Comparison of ENCODE assay signal across 10 cellular contexts in genomic region chr2:188870289-188870688, GRCh38.
DNase-seq lines count a peak whose midpoint lies in the region; ATAC-seq and TF ChIP-seq lines count a peak whose summit lies in the region.
"Had no signal": no experiment of that assay in that cellular context is flagged by ENCODE, and none has a peak within 500 bp of the region (broad histone marks: within the 10 kb centered on the region; RNA-seq: fewer than 3 reads in every experiment).

No MANE protein-coding gene starts in this region.

- H3F3A ChIP-seq in Loucy (ENCODE audit: low read depth) = no peaks in the 10 kb centered on the region

- H3K36me3 Mint-ChIP-seq in WTC11 = peaks cover 9% of the 10 kb centered on the region

- CTCF ChIA-PET in WTC11 (lab: Charles Lee) = no interaction called here

- H4K20me1 ChIP-seq in Loucy (ENCODE audit: insufficient read depth, low read length, poor library complexity, severe bottlenecking) = no peaks in the 10 kb centered on the region

- H3K4me3 ChIP-seq in Loucy (ENCODE audit: low read length, poor library complexity, severe bottlenecking) = no peak overlapping the region
- H3K4me3 ChIP-seq in choroid plexus epithelial cell (ENCODE audit: low read depth, low read length) = no peak overlapping the region
- no peak overlapping the region for H3K4me3 ChIP-seq in skeletal muscle cell (ENCODE audit: low read depth, low read length)
- H3K4me3 ChIP-seq: K562, right atrium auricular region had no signal

- peaks cover 26% of the 10 kb centered on the region for H3K9me3 Mint-ChIP-seq in WTC11

- H3K9me2 ChIP-seq in Loucy (replicated peaks; ENCODE audit: low read depth, low read length) = no peaks in the 10 kb centered on the region

- TF ChIP-seq CTCF in Loucy (conservative IDR thresholded peaks at IDR 0.05; ENCODE audit: low read length) = no peak
- no peak for TF ChIP-seq CTCF in choroid plexus epithelial cell (conservative IDR thresholded peaks at IDR 0.05; ENCODE audit: low read depth, low read length)
- no peak for TF ChIP-seq CTCF in WTC11 (IDR thresholded peaks at IDR 0.05)

- no peak overlapping the region for H3K4me3 Mint-ChIP-seq in WTC11

- peaks cover 8% of the 10 kb centered on the region; the same call in 1 of the 2 replicates for H3K9me3 ChIP-seq in Loucy (ENCODE audit: insufficient read depth, low read depth, low read length)

- H3K4me1 Mint-ChIP-seq in WTC11 = 0 out of 2 replicates have a peak, but pooled peaks cover 6% of the 10 kb centered on the region

- DNase-seq in GM04503 (ENCODE audit: low read depth) (peak; percentile 85), choroid plexus epithelial cell (ENCODE audit: low read depth) (peak; percentile 96), skeletal muscle cell (ENCODE audit: low read depth) (peak; percentile 89), NCI-H1436 treated with DMSO at 0.1 percent for 48 hours (lab: John Stamatoyannopoulos, UW) (no peak), left ventricle myocardium superior (no peak), WTC11 (ENCODE audit: low spot score) (no peak)
- DNase-seq: NCI-H2227 treated with DMSO at 0.1 percent for 48 hours had no signal

- ATAC-seq in left ventricle myocardium superior = no peak
- ATAC-seq in WTC11 = no peak
- ATAC-seq: K562 had no signal

- no peak overlapping the region for H3K4me2 ChIP-seq in Loucy (ENCODE audit: low read depth, low read length, poor library complexity, severe bottlenecking)

- H3K27me3 ChIP-seq in Loucy (ENCODE audit: insufficient read depth, low read length, poor library complexity, severe bottlenecking) = no peaks in the 10 kb centered on the region
- H3K27me3 ChIP-seq: right atrium auricular region had no signal

- H3K9ac ChIP-seq in Loucy (ENCODE audit: low read depth, low read length, poor library complexity, severe bottlenecking) = no peak overlapping the region

- H3K36me3 ChIP-seq in Loucy (ENCODE audit: insufficient read depth, low read length) = no peaks in the 10 kb centered on the region
- H3K36me3 ChIP-seq: right atrium auricular region had no signal

- no peak overlapping the region for H3K27ac Mint-ChIP-seq in WTC11

- POLR2A ChIA-PET in WTC11 (lab: Charles Lee) = no interaction called here

- H2AFZ ChIP-seq in Loucy (ENCODE audit: low read length) = 0 out of 2 replicates have a peak overlapping the region, but pooled peaks have one; percentile 29

- no peaks in the 10 kb centered on the region for H3K27me3 Mint-ChIP-seq in WTC11 (ENCODE audit: low read depth)

- H3K79me2 ChIP-seq in Loucy (ENCODE audit: insufficient read depth, low read length) = no peaks in the 10 kb centered on the region

- intact Hi-C loops in left ventricle myocardium superior (cut with micrococcal nuclease) = loop anchor here (10.0 kb wide), 1 partner anchor 175 kb away; no protein-coding TSS in a partner anchor

- no peaks in the 10 kb centered on the region for H3K4me1 ChIP-seq in Loucy (ENCODE audit: insufficient read depth, low read length, poor library complexity, severe bottlenecking)
- H3K4me1 ChIP-seq: right atrium auricular region had no signal

TF ChIP-seq in WTC11, 78 proteins besides CTCF, POLR2A, EP300 and RAD21:
- TF ChIP-seq ATF6 (CRISPR knock-in tag; IDR thresholded peaks at IDR 0.05) (no peak), SOX15 (CRISPR knock-in tag; IDR thresholded peaks at IDR 0.05) (no peak), ZNF416 (CRISPR knock-in tag; IDR thresholded peaks at IDR 0.05) (no peak), ZNF232 (CRISPR knock-in tag; IDR thresholded peaks at IDR 0.05) (no peak), ATF3 (CRISPR knock-in tag; conservative IDR thresholded peaks at IDR 0.05) (no peak), USF1 (CRISPR knock-in tag; IDR thresholded peaks at IDR 0.05) (no peak), TEAD4 (CRISPR knock-in tag; IDR thresholded peaks at IDR 0.05) (no peak), E2F4 (CRISPR knock-in tag; IDR thresholded peaks at IDR 0.05; ENCODE audit: borderline replicate concordance, low read depth) (no peak), HMGA2 (CRISPR knock-in tag; IDR thresholded peaks at IDR 0.05) (no peak)
TF ChIP-seq in WTC11: peak in this region for 0.

Comparison
In these comparisons a context has a peak if more than half of its experiments do, and no peak if none do; other contexts are left out.
1. DNase-seq: peak in GM04503 (single experiment), choroid plexus epithelial cell (single experiment) and skeletal muscle cell (single experiment); none in NCI-H1436 treated with DMSO at 0.1 percent for 48 hours (single experiment), left ventricle myocardium superior (single experiment) and WTC11 (single experiment).